ENCODE assay signal across 23 cellular contexts in the genomic region with DNA sequence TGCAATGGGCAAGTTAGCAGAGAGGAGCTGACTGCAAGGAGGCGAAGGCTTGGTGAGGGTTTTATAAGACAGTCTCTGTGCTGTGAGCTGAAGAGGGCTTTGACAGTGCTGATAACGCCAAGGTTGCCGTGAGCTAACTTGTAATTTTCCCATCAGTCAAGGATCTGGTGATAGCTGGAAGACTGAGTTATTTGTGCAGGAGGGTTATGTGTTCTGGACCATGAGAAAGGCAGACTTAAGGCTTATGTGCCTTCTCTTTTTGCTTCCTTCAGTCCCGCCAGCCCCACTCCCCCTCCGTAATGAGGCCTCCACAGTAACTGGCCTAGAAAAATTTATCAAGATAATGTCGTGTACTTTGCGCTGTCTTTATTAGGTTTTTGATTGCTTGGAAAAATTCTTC.
DNase-seq lines count a peak whose midpoint lies in the region; ATAC-seq and TF ChIP-seq lines count a peak whose summit lies in the region.
"Had no signal": no experiment of that assay in that cellular context is flagged by ENCODE, and none has a peak within 500 bp of the region (broad histone marks: within the 10 kb centered on the region; RNA-seq: fewer than 3 reads in every experiment).

No MANE protein-coding gene starts in this region.

- H3K4me1 ChIP-seq in cardiac muscle cell (ENCODE audit: low read depth) (peaks cover 24% of the 10 kb centered on the region), right atrium auricular region (peaks cover 0 to 3% of the 10 kb centered on the region in 2 donors)
- H3K4me1 ChIP-seq: HAP-1, prostate gland had no signal

- H3K4me3 ChIP-seq in cardiac muscle cell (no peak overlapping the region), right atrium auricular region (no peak overlapping the region), lower leg skin (ENCODE audit: low read depth, poor library complexity, severe bottlenecking) (no peak overlapping the region)
- H3K4me3 ChIP-seq: esophagus muscularis mucosa, HAP-1, left lung, mucosa of descending colon, prostate gland, suprapubic skin had no signal

- no peaks in the 10 kb centered on the region for H3K9me3 Mint-ChIP-seq in naive thymus-derived CD8-positive, alpha-beta T cell
- no peaks in the 10 kb centered on the region for H3K9me3 Mint-ChIP-seq in activated CD4-positive, alpha-beta memory T cell treated with anti-CD3 and anti-CD28 coated beads for 36 hours
- H3K9me3 Mint-ChIP-seq: activated CD8-positive, alpha-beta T cell treated with anti-CD3 and anti-CD28 coated beads for 36 hours; immature natural killer cell; T-helper 2 cell treated with Interferon-gamma antibody and Interleukin-4, amounts not matched to agents 5 μg/mL and 100 μg/mL, for 36 hours had no signal

- DNase-seq in cardiac muscle cell (ENCODE audit: low read depth in 1 of 2, low spot score in 1 of 2) (peak in 1 of 2 donors; percentile 37), right atrium auricular region (ENCODE audit: low spot score) (no peak), amniotic epithelial cell (ENCODE audit: low read depth) (peak; percentile 66), NCI-H2107 (lab: John Stamatoyannopoulos, UW) (no peak), lower leg skin (ENCODE audit: low spot score in 2 of 2) (no peak)
- DNase-seq in naive thymus-derived CD8-positive, alpha-beta T cell: no peak
- DNase-seq in activated CD4-positive, alpha-beta memory T cell treated with anti-CD3 and anti-CD28 coated beads for 36 hours: no peak
- DNase-seq: activated CD8-positive, alpha-beta T cell treated with anti-CD3 and anti-CD28 coated beads for 36 hours; Calu3; immature natural killer cell; left lung; mucosa of descending colon; NCI-H1105; NCI-H1930; NCI-H446 treated with DMSO at 0.1 percent for 48 hours; stimulated activated CD4-positive, alpha-beta T cell treated with anti-CD3 and anti-CD28 coated beads, Interleukin-2, amount 100 ng/mL, for 24 hours had no signal

- CTCF ChIA-PET in activated CD4-positive, alpha-beta memory T cell treated with anti-CD3 and anti-CD28 coated beads for 36 hours (lab: Charles Lee): interaction anchor here (2.8 kb wide), 1 partner anchor 13 kb away, joined by 19 read pairs; no protein-coding TSS in a partner anchor

- POLR2A ChIA-PET in naive thymus-derived CD8-positive, alpha-beta T cell (lab: Charles Lee): interaction anchor here (0.7 to 1.2 kb wide), 3 partner anchors 11 to 76 kb away, joined by 3 to 8 read pairs (median 4); no protein-coding TSS in a partner anchor
- POLR2A ChIA-PET in activated CD4-positive, alpha-beta memory T cell treated with anti-CD3 and anti-CD28 coated beads for 36 hours (lab: Charles Lee): no interaction called here

- H3K4me3 Mint-ChIP-seq in naive thymus-derived CD8-positive, alpha-beta T cell: peak overlapping the region in 1 of 10 donors; percentile 42
- no peak overlapping the region for H3K4me3 Mint-ChIP-seq in activated CD4-positive, alpha-beta memory T cell treated with anti-CD3 and anti-CD28 coated beads for 36 hours
- H3K4me3 Mint-ChIP-seq: activated CD8-positive, alpha-beta T cell treated with anti-CD3 and anti-CD28 coated beads for 36 hours; T-helper 2 cell treated with Interferon-gamma antibody and Interleukin-4, amounts not matched to agents 5 μg/mL and 100 μg/mL, for 36 hours had no signal

- intact Hi-C loops in activated CD4-positive, alpha-beta memory T cell treated with anti-CD3 and anti-CD28 coated beads for 36 hours (cut with micrococcal nuclease): no loop called here
- intact Hi-C loops in lower leg skin (cut with DNase I; ENCODE audit: low total_unique reads): no loop called here

- no peaks in the 10 kb centered on the region for H3K27me3 ChIP-seq in cardiac muscle cell
- no peaks in the 10 kb centered on the region for H3K27me3 ChIP-seq in right atrium auricular region
- H3K27me3 ChIP-seq: esophagus muscularis mucosa, left lung, suprapubic skin had no signal

- H3K27ac ChIP-seq in cardiac muscle cell (peak overlapping the region; percentile 25), right atrium auricular region (no peak overlapping the region)
- H3K27ac ChIP-seq: esophagus muscularis mucosa, left lung, prostate gland, suprapubic skin had no signal

- H3K9me3 ChIP-seq in cardiac muscle cell (ENCODE audit: low read depth): no peaks in the 10 kb centered on the region
- no peaks in the 10 kb centered on the region for H3K9me3 ChIP-seq in right atrium auricular region
- H3K9me3 ChIP-seq: esophagus muscularis mucosa, HAP-1, left lung, mucosa of descending colon, prostate gland, suprapubic skin had no signal

- ATAC-seq in naive thymus-derived CD8-positive, alpha-beta T cell: no peak
- ATAC-seq in HG02763 (IDR thresholded peaks at IDR 0.05; ENCODE audit: unreplicated experiment): no peak
- ATAC-seq: activated CD8-positive, alpha-beta T cell treated with anti-CD3 and anti-CD28 coated beads for 36 hours; left lung; mucosa of descending colon; SK-N-SH treated with all-trans-retinoic acid at 6 μM for 48 hours had no signal

- H3K36me3 ChIP-seq in cardiac muscle cell: no peaks in the 10 kb centered on the region
- no peaks in the 10 kb centered on the region for H3K36me3 ChIP-seq in right atrium auricular region
- H3K36me3 ChIP-seq: esophagus muscularis mucosa, HAP-1, left lung, prostate gland, suprapubic skin had no signal

- peaks cover 0 to 13% (median 5%) of the 10 kb centered on the region in 3 donors for H3K36me3 Mint-ChIP-seq in naive thymus-derived CD8-positive, alpha-beta T cell
- H3K36me3 Mint-ChIP-seq in activated CD4-positive, alpha-beta memory T cell treated with anti-CD3 and anti-CD28 coated beads for 36 hours: no peaks in the 10 kb centered on the region

- no peak for TF ChIP-seq POLR2A in lower leg skin (IDR thresholded peaks at IDR 0.05)

- TF ChIP-seq CTCF in cardiac muscle cell (IDR thresholded peaks at IDR 0.05; ENCODE audit: low read depth, low read length): no peak
- TF ChIP-seq CTCF in right atrium auricular region (IDR thresholded peaks at IDR 0.05): no peak
- TF ChIP-seq CTCF in lower leg skin (IDR thresholded peaks at IDR 0.05): no peak

- H3K27me3 Mint-ChIP-seq in naive thymus-derived CD8-positive, alpha-beta T cell: no peaks in the 10 kb centered on the region
- no peaks in the 10 kb centered on the region for H3K27me3 Mint-ChIP-seq in activated CD4-positive, alpha-beta memory T cell treated with anti-CD3 and anti-CD28 coated beads for 36 hours
- H3K27me3 Mint-ChIP-seq: activated CD8-positive, alpha-beta T cell treated with anti-CD3 and anti-CD28 coated beads for 36 hours had no signal

- peaks cover 23 to 58% (median 37%) of the 10 kb centered on the region in 4 donors for H3K4me1 Mint-ChIP-seq in naive thymus-derived CD8-positive, alpha-beta T cell
- H3K4me1 Mint-ChIP-seq in activated CD4-positive, alpha-beta memory T cell treated with anti-CD3 and anti-CD28 coated beads for 36 hours (ENCODE audit: low read depth): peaks cover 26% of the 10 kb centered on the region

- peak overlapping the region in 7 of 10 donors; percentile 8 to 69 (median 47) for H3K27ac Mint-ChIP-seq in naive thymus-derived CD8-positive, alpha-beta T cell
- H3K27ac Mint-ChIP-seq in activated CD4-positive, alpha-beta memory T cell treated with anti-CD3 and anti-CD28 coated beads for 36 hours: no peak overlapping the region
- H3K27ac Mint-ChIP-seq: activated CD8-positive, alpha-beta T cell treated with anti-CD3 and anti-CD28 coated beads for 36 hours; T-helper 2 cell treated with Interferon-gamma antibody and Interleukin-4, amounts not matched to agents 5 μg/mL and 100 μg/mL, for 36 hours had no signal

- WGBS in lower leg skin, 2 donors: 89 to 92% methylated on average over 7 of the region's 7 CpGs
